In genomic region chr11:59173964-59174663, GRCh38 we compare ENCODE assay signal across 10 cellular contexts. TPM values are rescaled to one million over a fixed set of nuclear protein-coding genes. Genes with fewer than 3 reads are reported as not detected.
DNase-seq lines count a peak whose midpoint lies in the region; ATAC-seq, FAIRE-seq and TF ChIP-seq lines count a peak whose summit lies in the region.
"Had no signal": no experiment of that assay in that cellular context is flagged by ENCODE, and none has a peak within 500 bp of the region (broad histone marks: within the 10 kb centered on the region; RNA-seq: fewer than 3 reads in every experiment).

No MANE protein-coding gene starts in this region.

- H3K4me3 Mint-ChIP-seq in progenitor cell of endocrine pancreas (ENCODE audit: low read depth), result peak overlapping the region; percentile 95
- no peak overlapping the region for H3K4me3 Mint-ChIP-seq in activated CD8-positive, alpha-beta T cell treated with anti-CD3 and anti-CD28 coated beads, Interleukin-2, amount 10 ng/mL, durations not matched to agents 7 days and 5 days
- H3K4me3 Mint-ChIP-seq: activated CD8-positive, alpha-beta memory T cell treated with anti-CD3 and anti-CD28 coated beads, Interleukin-2, amount 10 ng/mL, durations not matched to agents 7 days and 5 days had no signal

- intact Hi-C loops in right cardiac atrium (cut with DNase I), result loop anchor here (2.0 to 5.0 kb wide), 5 partner anchors 33 to 508 kb away; no protein-coding TSS in a partner anchor

- H3K36me3 Mint-ChIP-seq in progenitor cell of endocrine pancreas (ENCODE audit: insufficient read depth), result peaks cover 17% of the 10 kb centered on the region
- no peaks in the 10 kb centered on the region for H3K36me3 Mint-ChIP-seq in activated CD8-positive, alpha-beta T cell treated with anti-CD3 and anti-CD28 coated beads, Interleukin-2, amount 10 ng/mL, durations not matched to agents 7 days and 5 days (ENCODE audit: low read depth)
- H3K36me3 Mint-ChIP-seq: activated CD8-positive, alpha-beta memory T cell treated with anti-CD3 and anti-CD28 coated beads, Interleukin-2, amount 10 ng/mL, durations not matched to agents 7 days and 5 days had no signal

- H3K27me3 ChIP-seq in right cardiac atrium (ENCODE audit: control insufficient read depth, insufficient read depth), result no peaks in the 10 kb centered on the region

- no peaks in the 10 kb centered on the region for H3K27me3 Mint-ChIP-seq in progenitor cell of endocrine pancreas
- H3K27me3 Mint-ChIP-seq in activated CD8-positive, alpha-beta T cell treated with anti-CD3 and anti-CD28 coated beads, Interleukin-2, amount 10 ng/mL, durations not matched to agents 7 days and 5 days (ENCODE audit: low read depth), result peaks cover 25% of the 10 kb centered on the region

- POLR2A ChIA-PET in activated CD8-positive, alpha-beta T cell treated with anti-CD3 and anti-CD28 coated beads, Interleukin-2, amount 10 ng/mL, durations not matched to agents 7 days and 5 days (lab: Charles Lee), result interaction anchor here (0.9 kb wide), 1 partner anchor 32 kb away, joined by 3 read pairs; the partner anchor contains the start of gene FAM111A

- 52% methylated on average over 7 of the region's 7 CpGs for WGBS in right cardiac atrium

- H3K9me3 ChIP-seq in right cardiac atrium (ENCODE audit: control insufficient read depth, low read length), result no peaks in the 10 kb centered on the region

- H3K4me1 ChIP-seq in right cardiac atrium (ENCODE audit: control insufficient read depth, insufficient read depth, low read length), result no peaks in the 10 kb centered on the region

- FAIRE-seq in RCC 7860 (lab: Jason Lieb, UNC), result no peak

- TF ChIP-seq CTCF in progenitor cell of endocrine pancreas (IDR thresholded peaks at IDR 0.05; ENCODE audit: unreplicated experiment), result no peak

- H3K9me3 Mint-ChIP-seq in progenitor cell of endocrine pancreas (ENCODE audit: low read depth), result no peaks in the 10 kb centered on the region
- H3K9me3 Mint-ChIP-seq in activated CD8-positive, alpha-beta T cell treated with anti-CD3 and anti-CD28 coated beads, Interleukin-2, amount 10 ng/mL, durations not matched to agents 7 days and 5 days (ENCODE audit: insufficient read depth), result no peaks in the 10 kb centered on the region

- ATAC-seq in right cardiac atrium (no peak), GM19395 (IDR thresholded peaks at IDR 0.05; ENCODE audit: unreplicated experiment) (no peak)
- no peak for ATAC-seq in activated CD8-positive, alpha-beta T cell treated with anti-CD3 and anti-CD28 coated beads, Interleukin-2, amount 10 ng/mL, durations not matched to agents 7 days and 5 days
- ATAC-seq: activated CD8-positive, alpha-beta memory T cell treated with anti-CD3 and anti-CD28 coated beads, Interleukin-2, amount 10 ng/mL, durations not matched to agents 7 days and 5 days had no signal

- H3K27ac ChIP-seq in right cardiac atrium (ENCODE audit: low read length), result no peak overlapping the region

- DNase-seq in EL (peak; percentile 33), RCC 7860 (ENCODE audit: low spot score) (peak; percentile 6), right cardiac atrium (no peak), progenitor cell of endocrine pancreas (ENCODE audit: low spot score, unreplicated experiment) (no peak), GF-D8 (lab: John Stamatoyannopoulos, UW) (no peak), cerebellar nuclear complex (lab: John Stamatoyannopoulos, UW) (no peak)
- DNase-seq in activated CD8-positive, alpha-beta T cell treated with anti-CD3 and anti-CD28 coated beads, Interleukin-2, amount 10 ng/mL, durations not matched to agents 7 days and 5 days, result no peak
- DNase-seq: activated CD8-positive, alpha-beta memory T cell treated with anti-CD3 and anti-CD28 coated beads, Interleukin-2, amount 10 ng/mL, durations not matched to agents 7 days and 5 days had no signal

- H3K27ac Mint-ChIP-seq in progenitor cell of endocrine pancreas, result peak overlapping the region; percentile 98
- H3K27ac Mint-ChIP-seq in activated CD8-positive, alpha-beta T cell treated with anti-CD3 and anti-CD28 coated beads, Interleukin-2, amount 10 ng/mL, durations not matched to agents 7 days and 5 days, result no peak overlapping the region
- H3K27ac Mint-ChIP-seq: activated CD8-positive, alpha-beta memory T cell treated with anti-CD3 and anti-CD28 coated beads, Interleukin-2, amount 10 ng/mL, durations not matched to agents 7 days and 5 days had no signal

- H3K4me3 ChIP-seq in right cardiac atrium (ENCODE audit: low read length), result peak overlapping the region; percentile 73

- CTCF ChIA-PET in activated CD8-positive, alpha-beta T cell treated with anti-CD3 and anti-CD28 coated beads, Interleukin-2, amount 10 ng/mL, durations not matched to agents 7 days and 5 days (lab: Charles Lee), result interaction anchor here (1.3 to 9.7 kb wide), 3 partner anchors 12 to 33 kb away, joined by 3 to 113 read pairs (median 7); no protein-coding TSS in a partner anchor

- peaks cover 43% of the 10 kb centered on the region for H3K4me1 Mint-ChIP-seq in progenitor cell of endocrine pancreas (ENCODE audit: low read depth)
- H3K4me1 Mint-ChIP-seq in activated CD8-positive, alpha-beta T cell treated with anti-CD3 and anti-CD28 coated beads, Interleukin-2, amount 10 ng/mL, durations not matched to agents 7 days and 5 days (ENCODE audit: low read depth), result peaks cover 7% of the 10 kb centered on the region

RNA-seq across cellular contexts. Expression of gene DTX4, which starts 2.2 kb away (rescaled TPM):
- total RNA-seq in right cardiac atrium, result 1 to 10 TPM; 1.6 to 3.4 (median 1.7) TPM
- 0.70 TPM for polyA plus RNA-seq in right cardiac atrium
- total RNA-seq in progenitor cell of endocrine pancreas, result 54.5 and 61.6 TPM in 2 replicates
- total RNA-seq in activated CD8-positive, alpha-beta T cell treated with anti-CD3 and anti-CD28 coated beads, Interleukin-2, amount 10 ng/mL, durations not matched to agents 7 days and 5 days, result under 1 TPM; 0.18 to 0.45 TPM

RNA-seq across cellular contexts. Expression of gene FAM111A, which starts 31.5 kb away (rescaled TPM):
- total RNA-seq in right cardiac atrium (10 to 100 TPM in 3 of 4 donors, 1 to 10 TPM in 1; 9.1 to 12.2 (median 10.5) TPM), progenitor cell of endocrine pancreas (53.2 and 56.9 TPM in 2 replicates)
- polyA plus RNA-seq in right cardiac atrium, result 7.0 TPM
- total RNA-seq in activated CD8-positive, alpha-beta T cell treated with anti-CD3 and anti-CD28 coated beads, Interleukin-2, amount 10 ng/mL, durations not matched to agents 7 days and 5 days, result 100 to 1,000 TPM; 154 to 167 TPM

RNA-seq across cellular contexts. Expression of gene MPEG1, which starts 38.6 kb away (rescaled TPM):
- 10 to 100 TPM; 13.5 to 20.9 (median 18.9) TPM for total RNA-seq in right cardiac atrium
- 1.9 TPM for polyA plus RNA-seq in right cardiac atrium
- not detected in 2 replicates for total RNA-seq in progenitor cell of endocrine pancreas
- not detected for total RNA-seq in activated CD8-positive, alpha-beta T cell treated with anti-CD3 and anti-CD28 coated beads, Interleukin-2, amount 10 ng/mL, durations not matched to agents 7 days and 5 days
- total RNA-seq: activated CD8-positive, alpha-beta memory T cell treated with anti-CD3 and anti-CD28 coated beads, Interleukin-2, amount 10 ng/mL, durations not matched to agents 7 days and 5 days; M059J had no signal

Comparison
In these comparisons a context has a peak if more than half of its experiments do, and no peak if none do; other contexts are left out.
1. DNase-seq: peak in EL (single experiment) and RCC 7860 (single experiment); none in right cardiac atrium (0 of 3), progenitor cell of endocrine pancreas (single experiment), GF-D8 (single experiment), activated CD8-positive, alpha-beta T cell treated with anti-CD3 and anti-CD28 coated beads, Interleukin-2, amount 10 ng/mL, durations not matched to agents 7 days and 5 days (single experiment) and cerebellar nuclear complex (0 of 2).
2. RNA of gene DTX4, which starts 2.2 kb away (total RNA-seq): 54.5 to 61.6 TPM in progenitor cell of endocrine pancreas; 1.6 to 3.4 TPM in right cardiac atrium and 0.18 to 0.45 TPM in activated CD8-positive, alpha-beta T cell treated with anti-CD3 and anti-CD28 coated beads, Interleukin-2, amount 10 ng/mL, durations not matched to agents 7 days and 5 days; every median in the first group is over 10 times any median in the second.
3. RNA of gene MPEG1, which starts 38.6 kb away (total RNA-seq): 13.5 to 20.9 TPM in right cardiac atrium; not detected in activated CD8-positive, alpha-beta T cell treated with anti-CD3 and anti-CD28 coated beads, Interleukin-2, amount 10 ng/mL, durations not matched to agents 7 days and 5 days and not detected in progenitor cell of endocrine pancreas; every median in the first group is over 10 times any median in the second.